Comparison of ENCODE assay signal across 1 cellular context in the genomic region with DNA sequence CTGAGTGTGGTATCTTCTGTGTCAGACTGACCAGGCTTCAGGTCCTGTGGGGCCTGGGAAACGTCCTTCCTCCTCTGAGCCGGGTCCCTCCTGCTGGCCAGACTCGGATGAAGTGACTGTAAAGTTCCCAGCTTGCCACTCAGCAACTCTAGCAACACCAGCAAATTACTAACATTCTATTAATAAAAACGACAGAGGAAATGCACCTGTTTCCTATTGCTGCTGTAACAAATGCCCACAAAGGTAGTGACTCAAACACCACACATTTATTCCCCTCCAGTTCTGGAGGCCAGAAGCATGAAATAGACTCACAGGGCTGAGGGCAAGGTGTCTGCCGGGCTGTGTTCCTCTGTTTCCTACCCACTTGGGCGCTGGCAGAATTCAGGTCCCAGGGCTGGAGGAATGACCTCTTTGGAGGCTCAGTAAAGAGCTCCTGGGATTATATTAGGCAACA.
TF ChIP-seq lines count a peak whose summit lies in the region.

No MANE protein-coding gene starts in this region.

TF ChIP-seq in WTC11, 78 proteins besides CTCF, POLR2A, EP300 and RAD21 (continued from another document):
- TF ChIP-seq, protein P1, sequence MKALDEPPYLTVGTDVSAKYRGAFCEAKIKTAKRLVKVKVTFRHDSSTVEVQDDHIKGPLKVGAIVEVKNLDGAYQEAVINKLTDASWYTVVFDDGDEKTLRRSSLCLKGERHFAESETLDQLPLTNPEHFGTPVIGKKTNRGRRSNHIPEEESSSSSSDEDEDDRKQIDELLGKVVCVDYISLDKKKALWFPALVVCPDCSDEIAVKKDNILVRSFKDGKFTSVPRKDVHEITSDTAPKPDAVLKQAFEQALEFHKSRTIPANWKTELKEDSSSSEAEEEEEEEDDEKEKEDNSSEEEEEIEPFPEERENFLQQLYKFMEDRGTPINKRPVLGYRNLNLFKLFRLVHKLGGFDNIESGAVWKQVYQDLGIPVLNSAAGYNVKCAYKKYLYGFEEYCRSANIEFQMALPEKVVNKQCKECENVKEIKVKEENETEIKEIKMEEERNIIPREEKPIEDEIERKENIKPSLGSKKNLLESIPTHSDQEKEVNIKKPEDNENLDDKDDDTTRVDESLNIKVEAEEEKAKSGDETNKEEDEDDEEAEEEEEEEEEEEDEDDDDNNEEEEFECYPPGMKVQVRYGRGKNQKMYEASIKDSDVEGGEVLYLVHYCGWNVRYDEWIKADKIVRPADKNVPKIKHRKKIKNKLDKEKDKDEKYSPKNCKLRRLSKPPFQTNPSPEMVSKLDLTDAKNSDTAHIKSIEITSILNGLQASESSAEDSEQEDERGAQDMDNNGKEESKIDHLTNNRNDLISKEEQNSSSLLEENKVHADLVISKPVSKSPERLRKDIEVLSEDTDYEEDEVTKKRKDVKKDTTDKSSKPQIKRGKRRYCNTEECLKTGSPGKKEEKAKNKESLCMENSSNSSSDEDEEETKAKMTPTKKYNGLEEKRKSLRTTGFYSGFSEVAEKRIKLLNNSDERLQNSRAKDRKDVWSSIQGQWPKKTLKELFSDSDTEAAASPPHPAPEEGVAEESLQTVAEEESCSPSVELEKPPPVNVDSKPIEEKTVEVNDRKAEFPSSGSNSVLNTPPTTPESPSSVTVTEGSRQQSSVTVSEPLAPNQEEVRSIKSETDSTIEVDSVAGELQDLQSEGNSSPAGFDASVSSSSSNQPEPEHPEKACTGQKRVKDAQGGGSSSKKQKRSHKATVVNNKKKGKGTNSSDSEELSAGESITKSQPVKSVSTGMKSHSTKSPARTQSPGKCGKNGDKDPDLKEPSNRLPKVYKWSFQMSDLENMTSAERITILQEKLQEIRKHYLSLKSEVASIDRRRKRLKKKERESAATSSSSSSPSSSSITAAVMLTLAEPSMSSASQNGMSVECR (CRISPR knock-in tag; IDR thresholded peaks at IDR 0.05; ENCODE audit: borderline replicate concordance) = no peak
- TF ChIP-seq NFE2L1 (CRISPR knock-in tag; IDR thresholded peaks at IDR 0.05) (no peak), SMAD4 (CRISPR knock-in tag; IDR thresholded peaks at IDR 0.05) (no peak), KAT7 (CRISPR knock-in tag; IDR thresholded peaks at IDR 0.05; ENCODE audit: borderline replicate concordance) (no peak), NR2C2 (CRISPR knock-in tag; IDR thresholded peaks at IDR 0.05) (no peak), RORB (CRISPR knock-in tag; IDR thresholded peaks at IDR 0.05) (no peak), ETV6 (CRISPR knock-in tag; IDR thresholded peaks at IDR 0.05) (no peak), ZNF232 (CRISPR knock-in tag; IDR thresholded peaks at IDR 0.05) (no peak), ZNF317 (CRISPR knock-in tag; IDR thresholded peaks at IDR 0.05; ENCODE audit: borderline replicate concordance, low read depth) (no peak)
- TF ChIP-seq, protein P2, sequence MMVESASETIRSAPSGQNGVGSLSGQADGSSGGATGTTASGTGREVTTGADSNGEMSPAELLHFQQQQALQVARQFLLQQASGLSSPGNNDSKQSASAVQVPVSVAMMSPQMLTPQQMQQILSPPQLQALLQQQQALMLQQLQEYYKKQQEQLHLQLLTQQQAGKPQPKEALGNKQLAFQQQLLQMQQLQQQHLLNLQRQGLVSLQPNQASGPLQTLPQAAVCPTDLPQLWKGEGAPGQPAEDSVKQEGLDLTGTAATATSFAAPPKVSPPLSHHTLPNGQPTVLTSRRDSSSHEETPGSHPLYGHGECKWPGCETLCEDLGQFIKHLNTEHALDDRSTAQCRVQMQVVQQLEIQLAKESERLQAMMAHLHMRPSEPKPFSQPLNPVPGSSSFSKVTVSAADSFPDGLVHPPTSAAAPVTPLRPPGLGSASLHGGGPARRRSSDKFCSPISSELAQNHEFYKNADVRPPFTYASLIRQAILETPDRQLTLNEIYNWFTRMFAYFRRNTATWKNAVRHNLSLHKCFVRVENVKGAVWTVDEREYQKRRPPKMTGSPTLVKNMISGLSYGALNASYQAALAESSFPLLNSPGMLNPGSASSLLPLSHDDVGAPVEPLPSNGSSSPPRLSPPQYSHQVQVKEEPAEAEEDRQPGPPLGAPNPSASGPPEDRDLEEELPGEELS (CRISPR knock-in tag; IDR thresholded peaks at IDR 0.05) = no peak
- TF ChIP-seq, protein P3, sequence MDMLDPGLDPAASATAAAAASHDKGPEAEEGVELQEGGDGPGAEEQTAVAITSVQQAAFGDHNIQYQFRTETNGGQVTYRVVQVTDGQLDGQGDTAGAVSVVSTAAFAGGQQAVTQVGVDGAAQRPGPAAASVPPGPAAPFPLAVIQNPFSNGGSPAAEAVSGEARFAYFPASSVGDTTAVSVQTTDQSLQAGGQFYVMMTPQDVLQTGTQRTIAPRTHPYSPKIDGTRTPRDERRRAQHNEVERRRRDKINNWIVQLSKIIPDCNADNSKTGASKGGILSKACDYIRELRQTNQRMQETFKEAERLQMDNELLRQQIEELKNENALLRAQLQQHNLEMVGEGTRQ (CRISPR knock-in tag; IDR thresholded peaks at IDR 0.05) = no peak
- TF ChIP-seq, protein P4, sequence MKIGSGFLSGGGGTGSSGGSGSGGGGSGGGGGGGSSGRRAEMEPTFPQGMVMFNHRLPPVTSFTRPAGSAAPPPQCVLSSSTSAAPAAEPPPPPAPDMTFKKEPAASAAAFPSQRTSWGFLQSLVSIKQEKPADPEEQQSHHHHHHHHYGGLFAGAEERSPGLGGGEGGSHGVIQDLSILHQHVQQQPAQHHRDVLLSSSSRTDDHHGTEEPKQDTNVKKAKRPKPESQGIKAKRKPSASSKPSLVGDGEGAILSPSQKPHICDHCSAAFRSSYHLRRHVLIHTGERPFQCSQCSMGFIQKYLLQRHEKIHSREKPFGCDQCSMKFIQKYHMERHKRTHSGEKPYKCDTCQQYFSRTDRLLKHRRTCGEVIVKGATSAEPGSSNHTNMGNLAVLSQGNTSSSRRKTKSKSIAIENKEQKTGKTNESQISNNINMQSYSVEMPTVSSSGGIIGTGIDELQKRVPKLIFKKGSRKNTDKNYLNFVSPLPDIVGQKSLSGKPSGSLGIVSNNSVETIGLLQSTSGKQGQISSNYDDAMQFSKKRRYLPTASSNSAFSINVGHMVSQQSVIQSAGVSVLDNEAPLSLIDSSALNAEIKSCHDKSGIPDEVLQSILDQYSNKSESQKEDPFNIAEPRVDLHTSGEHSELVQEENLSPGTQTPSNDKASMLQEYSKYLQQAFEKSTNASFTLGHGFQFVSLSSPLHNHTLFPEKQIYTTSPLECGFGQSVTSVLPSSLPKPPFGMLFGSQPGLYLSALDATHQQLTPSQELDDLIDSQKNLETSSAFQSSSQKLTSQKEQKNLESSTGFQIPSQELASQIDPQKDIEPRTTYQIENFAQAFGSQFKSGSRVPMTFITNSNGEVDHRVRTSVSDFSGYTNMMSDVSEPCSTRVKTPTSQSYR (CRISPR knock-in tag; IDR thresholded peaks at IDR 0.05) = no peak
- TF ChIP-seq, protein P5, sequence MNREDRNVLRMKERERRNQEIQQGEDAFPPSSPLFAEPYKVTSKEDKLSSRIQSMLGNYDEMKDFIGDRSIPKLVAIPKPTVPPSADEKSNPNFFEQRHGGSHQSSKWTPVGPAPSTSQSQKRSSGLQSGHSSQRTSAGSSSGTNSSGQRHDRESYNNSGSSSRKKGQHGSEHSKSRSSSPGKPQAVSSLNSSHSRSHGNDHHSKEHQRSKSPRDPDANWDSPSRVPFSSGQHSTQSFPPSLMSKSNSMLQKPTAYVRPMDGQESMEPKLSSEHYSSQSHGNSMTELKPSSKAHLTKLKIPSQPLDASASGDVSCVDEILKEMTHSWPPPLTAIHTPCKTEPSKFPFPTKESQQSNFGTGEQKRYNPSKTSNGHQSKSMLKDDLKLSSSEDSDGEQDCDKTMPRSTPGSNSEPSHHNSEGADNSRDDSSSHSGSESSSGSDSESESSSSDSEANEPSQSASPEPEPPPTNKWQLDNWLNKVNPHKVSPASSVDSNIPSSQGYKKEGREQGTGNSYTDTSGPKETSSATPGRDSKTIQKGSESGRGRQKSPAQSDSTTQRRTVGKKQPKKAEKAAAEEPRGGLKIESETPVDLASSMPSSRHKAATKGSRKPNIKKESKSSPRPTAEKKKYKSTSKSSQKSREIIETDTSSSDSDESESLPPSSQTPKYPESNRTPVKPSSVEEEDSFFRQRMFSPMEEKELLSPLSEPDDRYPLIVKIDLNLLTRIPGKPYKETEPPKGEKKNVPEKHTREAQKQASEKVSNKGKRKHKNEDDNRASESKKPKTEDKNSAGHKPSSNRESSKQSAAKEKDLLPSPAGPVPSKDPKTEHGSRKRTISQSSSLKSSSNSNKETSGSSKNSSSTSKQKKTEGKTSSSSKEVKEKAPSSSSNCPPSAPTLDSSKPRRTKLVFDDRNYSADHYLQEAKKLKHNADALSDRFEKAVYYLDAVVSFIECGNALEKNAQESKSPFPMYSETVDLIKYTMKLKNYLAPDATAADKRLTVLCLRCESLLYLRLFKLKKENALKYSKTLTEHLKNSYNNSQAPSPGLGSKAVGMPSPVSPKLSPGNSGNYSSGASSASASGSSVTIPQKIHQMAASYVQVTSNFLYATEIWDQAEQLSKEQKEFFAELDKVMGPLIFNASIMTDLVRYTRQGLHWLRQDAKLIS (CRISPR knock-in tag; IDR thresholded peaks at IDR 0.05; ENCODE audit: borderline replicate concordance) = no peak
